In genomic region chr15:77419050-77419835, GRCh38 we compare ENCODE assay signal across 8 cellular contexts. TPM values are rescaled to one million over a fixed set of nuclear protein-coding genes. Genes with fewer than 3 reads are reported as not detected.
DNase-seq lines count a peak whose midpoint lies in the region; TF ChIP-seq lines count a peak whose summit lies in the region.

No MANE protein-coding gene starts in this region.

- no peak overlapping the region for H2BK15ac ChIP-seq in H9 (ENCODE audit: low read depth, low read length)

- H3K23ac ChIP-seq in H9 (ENCODE audit: insufficient read length, low read depth, low read length), result no peak overlapping the region

- no peaks in the 10 kb centered on the region for H4K20me1 ChIP-seq in H9 (ENCODE audit: control insufficient read depth, insufficient read depth, insufficient read length)

- intact Hi-C loops in activated T-helper 2 cell treated with anti-CD3 and anti-CD28 coated beads, Interferon-gamma antibody, Interleukin-2, Interleukin-4, amounts not matched to agents 10 μg/mL and 5 μg/mL and 100 μg/mL, durations not matched to agents 14 hours and 24 hours and 36 hours (cut with micrococcal nuclease), result loop anchor here (5.0 kb wide), 1 partner anchor 38 kb away; no protein-coding TSS in a partner anchor

- H3K18ac ChIP-seq in H9 (ENCODE audit: insufficient read length, low read depth, low read length), result no peak overlapping the region

- peak overlapping the region; percentile 39 for H3K9ac ChIP-seq in H9 (ENCODE audit: extremely low read depth, insufficient read length, low read length)

- DNase-seq in GM03348 (ENCODE audit: low spot score) (peak; percentile 62), H9 (peak; percentile 41), NCI-H526 (lab: John Stamatoyannopoulos, UW) (peak; percentile 9 to 73), fibroblast of the aortic adventitia (ENCODE audit: low read depth) (peak; percentile 66), neural crest cell (ENCODE audit: low read depth, low spot score) (peak; percentile 35), substantia nigra (lab: John Stamatoyannopoulos, UW) (peak in 38 of 49 donors; percentile 14 to 75 (median 49)), HPDE6-E6E7 (ENCODE audit: extremely low spot score) (no peak)
- DNase-seq in activated T-helper 2 cell treated with anti-CD3 and anti-CD28 coated beads, Interferon-gamma antibody, Interleukin-2, Interleukin-4, amounts not matched to agents 10 μg/mL and 5 μg/mL and 100 μg/mL, durations not matched to agents 14 hours and 24 hours and 36 hours (ENCODE audit: low spot score), result peak; percentile 20

- H3K36me3 Mint-ChIP-seq in H9 (ENCODE audit: insufficient read depth in 1 of 3, low read depth in 3 of 3) (0 out of 7 replicates have a peak, but pooled peaks cover 0 to 3% (median 0%) of the 10 kb centered on the region in 3 experiments), neural crest cell (ENCODE audit: low read depth) (no peaks in the 10 kb centered on the region)
- peaks cover 5% of the 10 kb centered on the region for H3K36me3 Mint-ChIP-seq in activated T-helper 2 cell treated with anti-CD3 and anti-CD28 coated beads, Interferon-gamma antibody, Interleukin-2, Interleukin-4, amounts not matched to agents 10 μg/mL and 5 μg/mL and 100 μg/mL, durations not matched to agents 14 hours and 24 hours and 36 hours (ENCODE audit: low read depth)

- H3K14ac ChIP-seq in H9 (ENCODE audit: insufficient read depth, low read length), result peak overlapping the region; percentile 24; the same call in 1 of the 2 replicates

- H3K79me1 ChIP-seq in H9 (ENCODE audit: insufficient read depth, low read depth, low read length, poor library complexity, severe bottlenecking), result no peaks in the 10 kb centered on the region

- H3K9me3 ChIP-seq in H9 (ENCODE audit: control insufficient read depth, low read depth, low read length), result no peaks in the 10 kb centered on the region

- H4K5ac ChIP-seq in H9 (ENCODE audit: insufficient read length, low read depth, low read length), result no peak overlapping the region

- H4K8ac ChIP-seq in H9 (replicated peaks; ENCODE audit: insufficient read length, low read depth, low read length), result no peak overlapping the region

- H3K9me3 Mint-ChIP-seq in H9, result peaks cover 0 to 3% of the 10 kb centered on the region in 2 experiments; a peak in 1 of 5 replicates
- H3K9me3 Mint-ChIP-seq in activated T-helper 2 cell treated with anti-CD3 and anti-CD28 coated beads, Interferon-gamma antibody, Interleukin-2, Interleukin-4, amounts not matched to agents 10 μg/mL and 5 μg/mL and 100 μg/mL, durations not matched to agents 14 hours and 24 hours and 36 hours, result no peaks in the 10 kb centered on the region
- H3K9me3 Mint-ChIP-seq in neural crest cell, result no peaks in the 10 kb centered on the region

- H4K91ac ChIP-seq in H9 (ENCODE audit: insufficient read length, low read depth, low read length), result no peak overlapping the region

- peaks cover 10% of the 10 kb centered on the region for H3K23me2 ChIP-seq in H9 (ENCODE audit: insufficient read length, low read depth, low read length, poor library complexity, severe bottlenecking)

- H3K27ac ChIP-seq in H9 (ENCODE audit: insufficient read length, low read depth, low read length) (no peak overlapping the region), substantia nigra (ENCODE audit: low read depth, low read length, poor library complexity, severe bottlenecking) (peak overlapping the region; percentile 68)

- TF ChIP-seq CTCF in H9 (conservative IDR thresholded peaks at IDR 0.05) (peak; percentile 30; the same call in 2 of the 3 replicates), fibroblast of the aortic adventitia (IDR thresholded peaks at IDR 0.05; ENCODE audit: insufficient read depth, low read length) (peak; percentile 14), neural crest cell (conservative IDR thresholded peaks at IDR 0.05) (peak; percentile 28)

- H3K4me2 ChIP-seq in H9 (ENCODE audit: insufficient read depth, insufficient read length, low read length), result peak overlapping the region; percentile 65

- no peaks in the 10 kb centered on the region for H3K27me3 ChIP-seq in H9 (ENCODE audit: insufficient read depth, low read length)

- H2BK12ac ChIP-seq in H9 (ENCODE audit: insufficient read length, low read depth, low read length), result no peak overlapping the region

- H3K4ac ChIP-seq in H9 (ENCODE audit: low read depth, low read length), result no peak overlapping the region

- H3K4me3 Mint-ChIP-seq in H9 (peak overlapping the region; percentile 84 to 93), neural crest cell (peak overlapping the region; percentile 92)
- peak overlapping the region; percentile 88 for H3K4me3 Mint-ChIP-seq in activated T-helper 2 cell treated with anti-CD3 and anti-CD28 coated beads, Interferon-gamma antibody, Interleukin-2, Interleukin-4, amounts not matched to agents 10 μg/mL and 5 μg/mL and 100 μg/mL, durations not matched to agents 14 hours and 24 hours and 36 hours (ENCODE audit: low read depth)

- no peak overlapping the region for H2BK5ac ChIP-seq in H9 (ENCODE audit: insufficient read length, low read length)

- H3T11ph ChIP-seq in H9 (ENCODE audit: low read length), result no peak overlapping the region

- peaks cover 29 to 39% of the 10 kb centered on the region in 2 experiments for H3K4me1 Mint-ChIP-seq in H9
- peaks cover 36% of the 10 kb centered on the region for H3K4me1 Mint-ChIP-seq in activated T-helper 2 cell treated with anti-CD3 and anti-CD28 coated beads, Interferon-gamma antibody, Interleukin-2, Interleukin-4, amounts not matched to agents 10 μg/mL and 5 μg/mL and 100 μg/mL, durations not matched to agents 14 hours and 24 hours and 36 hours (ENCODE audit: low read depth)
- peaks cover 34% of the 10 kb centered on the region for H3K4me1 Mint-ChIP-seq in neural crest cell

- peak overlapping the region; percentile 59 to 85 (median 71); a peak in 6 of 7 replicates for H3K27ac Mint-ChIP-seq in H9
- peak overlapping the region; percentile 80 for H3K27ac Mint-ChIP-seq in activated T-helper 2 cell treated with anti-CD3 and anti-CD28 coated beads, Interferon-gamma antibody, Interleukin-2, Interleukin-4, amounts not matched to agents 10 μg/mL and 5 μg/mL and 100 μg/mL, durations not matched to agents 14 hours and 24 hours and 36 hours
- peak overlapping the region; percentile 7 for H3K27ac Mint-ChIP-seq in neural crest cell (ENCODE audit: unreplicated experiment)

- no peak overlapping the region for H2AFZ ChIP-seq in H9 (ENCODE audit: low read length)

- H3K4me1 ChIP-seq in H9 (ENCODE audit: insufficient read depth, low read length), result peaks cover 12% of the 10 kb centered on the region; the same call in 1 of the 2 replicates

- H2AK5ac ChIP-seq in H9 (ENCODE audit: insufficient read length, low read length), result no peak overlapping the region

- no peak overlapping the region for H3K56ac ChIP-seq in H9 (ENCODE audit: insufficient read length, low read depth, low read length)

- peaks cover 11% of the 10 kb centered on the region; the same call in 1 of the 2 replicates for H3K79me2 ChIP-seq in H9 (ENCODE audit: insufficient read depth, low read length)

- no CpG with 5 or more reads among the region's 71 CpGs for WGBS in H9 (ENCODE audit: extremely low coverage, insufficient read length, low lambda C conversion rate)

- H3K27me3 Mint-ChIP-seq in H9 (ENCODE audit: low read depth), result peaks cover 18% of the 10 kb centered on the region
- H3K27me3 Mint-ChIP-seq in activated T-helper 2 cell treated with anti-CD3 and anti-CD28 coated beads, Interferon-gamma antibody, Interleukin-2, Interleukin-4, amounts not matched to agents 10 μg/mL and 5 μg/mL and 100 μg/mL, durations not matched to agents 14 hours and 24 hours and 36 hours (ENCODE audit: low read depth), result no peaks in the 10 kb centered on the region
- H3K27me3 Mint-ChIP-seq in neural crest cell (ENCODE audit: low read depth), result no peaks in the 10 kb centered on the region

- H2BK20ac ChIP-seq in H9 (ENCODE audit: low read depth, low read length, poor library complexity, severe bottlenecking), result no peak overlapping the region

- H3K4me3 ChIP-seq in fibroblast of the aortic adventitia (ENCODE audit: low read depth, low read length), result peak overlapping the region; percentile 84

- H2BK120ac ChIP-seq in H9 (ENCODE audit: low read depth, low read length, poor library complexity, severe bottlenecking), result no peak overlapping the region

RNA-seq across cellular contexts. Expression of gene PEAK1, which starts 0.7 kb away (rescaled TPM):
- total RNA-seq in H9 (2021), result 21.2 and 23.5 TPM in 2 replicates
- total RNA-seq in activated T-helper 2 cell treated with anti-CD3 and anti-CD28 coated beads, Interferon-gamma antibody, Interleukin-2, Interleukin-4, amounts not matched to agents 10 μg/mL and 5 μg/mL and 100 μg/mL, durations not matched to agents 14 hours and 24 hours and 36 hours, result 26.0 and 27.0 TPM in 2 replicates
- total RNA-seq in fibroblast of the aortic adventitia (ENCODE audit: low replicate concordance), result 52.8 and 98.2 TPM in 2 replicates
- 26.0 and 26.9 TPM in 2 replicates for total RNA-seq in neural crest cell

RNA-seq across cellular contexts. Expression of gene HMG20A, which starts 1.4 kb away (rescaled TPM):
- total RNA-seq in H9 (2021) (58.9 and 60.2 TPM in 2 replicates), fibroblast of the aortic adventitia (ENCODE audit: low replicate concordance) (28.7 and 33.3 TPM in 2 replicates), neural crest cell (67.2 and 72.5 TPM in 2 replicates)
- 43.8 and 49.8 TPM in 2 replicates for total RNA-seq in activated T-helper 2 cell treated with anti-CD3 and anti-CD28 coated beads, Interferon-gamma antibody, Interleukin-2, Interleukin-4, amounts not matched to agents 10 μg/mL and 5 μg/mL and 100 μg/mL, durations not matched to agents 14 hours and 24 hours and 36 hours

Comparison
In these comparisons a context has a peak if more than half of its experiments do, and no peak if none do; other contexts are left out.
1. H3K27ac Mint-ChIP-seq: peak in every context shown above with its lines; median percentile 80 in activated T-helper 2 cell treated with anti-CD3 and anti-CD28 coated beads, Interferon-gamma antibody, Interleukin-2, Interleukin-4, amounts not matched to agents 10 μg/mL and 5 μg/mL and 100 μg/mL, durations not matched to agents 14 hours and 24 hours and 36 hours; 71 in H9; 7 in neural crest cell.